ENCODE assay signal across 12 cellular contexts in genomic region chr10:123287594-123288247, GRCh38.
DNase-seq lines count a peak whose midpoint lies in the region; ATAC-seq and TF ChIP-seq lines count a peak whose summit lies in the region.
"Had no signal": no experiment of that assay in that cellular context is flagged by ENCODE, and none has a peak within 500 bp of the region (broad histone marks: within the 10 kb centered on the region; RNA-seq: fewer than 3 reads in every experiment).

No MANE protein-coding gene starts in this region.

- H3K36me3 ChIP-seq in left lung = no peaks in the 10 kb centered on the region
- H3K36me3 ChIP-seq: prostate gland, vagina had no signal

- no peaks in the 10 kb centered on the region for H3K4me1 ChIP-seq in left lung
- H3K4me1 ChIP-seq: prostate gland, vagina had no signal

- peak; percentile 99 for ATAC-seq in activated T-cell treated with anti-CD3 and anti-CD28 coated beads, Interleukin-2, amount 50 U/mL, for 4 hours
- ATAC-seq in left lung = peak; percentile 92
- ATAC-seq in left ventricle myocardium superior = no peak
- ATAC-seq in HG02623 (IDR thresholded peaks at IDR 0.05; ENCODE audit: unreplicated experiment) = no peak
- ATAC-seq in GM21737 (IDR thresholded peaks at IDR 0.05; ENCODE audit: unreplicated experiment) = no peak

- H3K36me3 Mint-ChIP-seq in activated T-cell treated with anti-CD3 and anti-CD28 coated beads, Interleukin-2, amount 50 U/mL, for 4 hours (ENCODE audit: insufficient read depth) = peaks cover 10% of the 10 kb centered on the region

- no peaks in the 10 kb centered on the region for H3K27me3 ChIP-seq in left lung
- H3K27me3 ChIP-seq: BLaER1, vagina had no signal

- peaks cover 14% of the 10 kb centered on the region for H3K9me3 Mint-ChIP-seq in activated T-cell treated with anti-CD3 and anti-CD28 coated beads, Interleukin-2, amount 50 U/mL, for 4 hours

- POLR2A ChIA-PET in GM10248 (lab: Yijun Ruan, JAX) = no interaction called here

- TF ChIP-seq CTCF in left lung (IDR thresholded peaks at IDR 0.05) = no peak
- no peak for TF ChIP-seq CTCF in GM10248 (IDR thresholded peaks at IDR 0.05; ENCODE audit: control extremely low read depth, extremely low read depth, low read depth, missing control alignments)

- peaks cover 6% of the 10 kb centered on the region for H3K4me1 Mint-ChIP-seq in activated T-cell treated with anti-CD3 and anti-CD28 coated beads, Interleukin-2, amount 50 U/mL, for 4 hours (ENCODE audit: low read depth)
- H3K4me1 Mint-ChIP-seq: immature natural killer cell had no signal

- intact Hi-C loops in left lung (cut with DNase I) (no loop called here), left ventricle myocardium superior (cut with micrococcal nuclease) (no loop called here)

- no peaks in the 10 kb centered on the region for H3K27me3 Mint-ChIP-seq in activated T-cell treated with anti-CD3 and anti-CD28 coated beads, Interleukin-2, amount 50 U/mL, for 4 hours (ENCODE audit: low read depth)

- DNase-seq in stimulated activated naive CD4-positive, alpha-beta T cell treated with Interleukin-2 at 50 U/mL for 16 hours (lab: John Stamatoyannopoulos, UW) = peak; percentile 3
- DNase-seq in stimulated activated naive CD4-positive, alpha-beta T cell (lab: John Stamatoyannopoulos, UW) = no peak
- DNase-seq in activated T-cell treated with anti-CD3 and anti-CD28 coated beads, Interleukin-2, amount 50 U/mL, for 4 hours = no peak
- no peak for DNase-seq in left lung
- no peak for DNase-seq in left ventricle myocardium superior
- DNase-seq in GM10248 (ENCODE audit: extremely low spot score) = no peak
- DNase-seq: immature natural killer cell had no signal

- CTCF ChIA-PET in GM10248 (lab: Yijun Ruan, JAX) = interaction anchor here (0.8 kb wide), 1 partner anchor 33 kb away, joined by 3 read pairs; no protein-coding TSS in a partner anchor

- no peak overlapping the region for H3K27ac ChIP-seq in left lung
- H3K27ac ChIP-seq: BLaER1, prostate gland, vagina had no signal

- no peaks in the 10 kb centered on the region for H3K9me3 ChIP-seq in left lung
- H3K9me3 ChIP-seq: prostate gland, vagina had no signal

- H3K4me3 Mint-ChIP-seq in activated T-cell treated with anti-CD3 and anti-CD28 coated beads, Interleukin-2, amount 50 U/mL, for 4 hours = no peak overlapping the region
- H3K4me3 Mint-ChIP-seq: immature natural killer cell had no signal

- H3K4me3 ChIP-seq in left lung = no peak overlapping the region
- H3K4me3 ChIP-seq: BLaER1, prostate gland, vagina had no signal

Comparison
In these comparisons a context has a peak if more than half of its experiments do, and no peak if none do; other contexts are left out.
1. ATAC-seq: peak in activated T-cell treated with anti-CD3 and anti-CD28 coated beads, Interleukin-2, amount 50 U/mL, for 4 hours (2 of 2) and left lung (single experiment); none in left ventricle myocardium superior (single experiment), HG02623 (single experiment) and GM21737 (single experiment).